1 cellular context compared by ENCODE assay signal in genomic region chr6:79984261-79984660, GRCh38.
TF ChIP-seq lines count a peak whose summit lies in the region.

No MANE protein-coding gene starts in this region.

TF ChIP-seq in HCT116, 20 proteins besides CTCF, POLR2A, EP300 and RAD21 (continued from another document):
- no peak for TF ChIP-seq ZBTB33 (IDR thresholded peaks at IDR 0.05; ENCODE audit: extremely low read depth, insufficient replicate concordance, low read length)
- no peak for TF ChIP-seq EZH2 (IDR thresholded peaks at IDR 0.05)
